14 cellular contexts compared by ENCODE assay signal in genomic region chr10:86043236-86043635, GRCh38.
"Had no signal": no experiment of that assay in that cellular context is flagged by ENCODE, and none has a peak within 500 bp of the region (broad histone marks: within the 10 kb centered on the region; RNA-seq: fewer than 3 reads in every experiment).

No MANE protein-coding gene starts in this region.

- H3K4me3 Mint-ChIP-seq: activated naive CD8-positive, alpha-beta T cell treated with anti-CD3 and anti-CD28 coated beads for 36 hours; nephron; stimulated activated naive CD8-positive, alpha-beta T cell treated with anti-CD3 and anti-CD28 coated beads, Interleukin-15, Interleukin-2, amounts not matched to agents 100 ng/mL and 50 ng/mL, for 24 hours; T-helper 2 cell treated with Interferon-gamma antibody and Interleukin-4, amounts not matched to agents 5 μg/mL and 100 μg/mL, for 36 hours had no signal

- H3K36me3 Mint-ChIP-seq: activated naive CD8-positive, alpha-beta T cell treated with anti-CD3 and anti-CD28 coated beads for 36 hours had no signal

- H3K4me1 Mint-ChIP-seq: nephron had no signal

- ATAC-seq: heart left ventricle had no signal

- H3K9me3 Mint-ChIP-seq: nephron; stimulated activated naive CD8-positive, alpha-beta T cell treated with anti-CD3 and anti-CD28 coated beads, Interleukin-15, Interleukin-2, amounts not matched to agents 100 ng/mL and 50 ng/mL, for 24 hours; T-helper 2 cell treated with Interferon-gamma antibody and Interleukin-4, amounts not matched to agents 5 μg/mL and 100 μg/mL, for 36 hours had no signal

- DNase-seq: activated gamma-delta T cell treated with Interleukin-2 at 50 U/mL for 16 hours; activated naive CD8-positive, alpha-beta T cell treated with anti-CD3 and anti-CD28 coated beads for 36 hours; activated T-cell treated with anti-CD3 and anti-CD28 coated beads, Interleukin-2, amount 50 U/mL, for 48 hours; foreskin melanocyte; heart left ventricle; kidney; left ventricle myocardium inferior; mesenchymal stem cell; stimulated activated CD4-positive, alpha-beta T cell treated with anti-CD3 and anti-CD28 coated beads, Interleukin-12 subunit alpha, Interleukin-12 subunit beta, amount 100 ng/mL, for 4 hours; stimulated activated CD4-positive, alpha-beta T cell treated with anti-CD3 and anti-CD28 coated beads, Interleukin-2, amount 100 ng/mL, for 48 hours; upper lobe of left lung had no signal

- H3K27ac Mint-ChIP-seq: activated naive CD8-positive, alpha-beta T cell treated with anti-CD3 and anti-CD28 coated beads for 36 hours; nephron; stimulated activated naive CD8-positive, alpha-beta T cell treated with anti-CD3 and anti-CD28 coated beads, Interleukin-15, Interleukin-2, amounts not matched to agents 100 ng/mL and 50 ng/mL, for 24 hours; T-helper 2 cell treated with Interferon-gamma antibody and Interleukin-4, amounts not matched to agents 5 μg/mL and 100 μg/mL, for 36 hours had no signal
